9 cellular contexts compared by ENCODE assay signal in the genomic region with DNA sequence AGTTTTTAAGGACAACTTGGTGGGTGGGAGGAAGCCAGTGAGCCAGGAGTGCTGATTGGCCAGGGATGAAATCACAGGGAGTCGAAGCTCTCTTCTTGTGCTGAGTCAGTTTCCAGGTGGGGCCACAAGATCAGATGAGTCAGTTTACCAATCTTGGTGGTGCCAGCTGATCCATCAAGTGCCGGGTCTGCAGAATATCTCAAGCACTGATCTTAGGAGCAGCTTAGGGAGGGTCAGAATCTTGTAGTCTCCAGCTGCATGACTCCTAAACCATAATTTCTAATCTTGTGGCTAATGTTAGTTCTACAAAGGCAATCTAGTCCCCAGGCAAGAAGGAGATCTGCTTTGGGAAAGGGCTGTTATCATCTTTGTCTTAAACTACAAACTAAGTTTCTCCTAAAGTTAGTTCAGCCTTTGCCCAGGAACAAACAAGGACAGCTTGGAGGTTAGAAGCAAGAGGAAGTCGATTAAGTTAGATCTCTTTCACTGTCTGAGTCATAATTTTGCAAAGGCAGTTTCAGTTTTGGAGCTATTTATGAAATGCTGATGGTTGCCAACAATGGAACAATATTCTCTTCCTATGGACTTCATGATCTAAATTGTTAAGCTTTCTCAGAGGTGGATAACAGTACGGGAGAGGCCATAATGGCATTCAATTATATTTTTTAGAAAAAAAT. TPM values are rescaled to one million over a fixed set of nuclear protein-coding genes. Genes with fewer than 3 reads are reported as not detected.
A peak's percentile ranks its signal among the peaks of the same experiment; 100 is the strongest.
DNase-seq lines count a peak whose midpoint lies in the region; ATAC-seq and TF ChIP-seq lines count a peak whose summit lies in the region.
"Not testable (repeated sequence)": the region's sequence is repeated elsewhere in the genome, so short reads cannot be mapped to it uniquely, and the experiment has no call there.
"Had no signal": no experiment of that assay in that cellular context is flagged by ENCODE, and none has a peak within 500 bp of the region (broad histone marks: within the 10 kb centered on the region; RNA-seq: fewer than 3 reads in every experiment).

No MANE protein-coding gene starts in this region.

- not testable (repeated sequence) for H3K4me3 ChIP-seq in transverse colon

- H3K9me3 ChIP-seq in transverse colon: not testable (repeated sequence)

- DNase-seq in H4 (ENCODE audit: low spot score) (peak; percentile 25), RPMI8226 (peak; percentile 86), fibroblast of peridontal ligament (ENCODE audit: extremely low read depth) (peak; percentile 52), renal cortical epithelial cell (ENCODE audit: low read depth) (peak; percentile 7)
- DNase-seq in activated effector memory CD4-positive, alpha-beta T cell treated with anti-CD3 and anti-CD28 coated beads, Interleukin-2, amount 50 U/mL, for 16 hours: peak; percentile 74
- not testable (repeated sequence) for DNase-seq in transverse colon

- not testable (repeated sequence) for TF ChIP-seq EP300 in transverse colon (IDR thresholded peaks at IDR 0.05; ENCODE audit: low read depth)

- ATAC-seq in GM18520 (IDR thresholded peaks at IDR 0.05; ENCODE audit: unreplicated experiment) (peak; percentile 75), HG03460 (IDR thresholded peaks at IDR 0.05; ENCODE audit: unreplicated experiment) (peak; percentile 77)

- in situ Hi-C loops in transverse colon (cut with MboI; ENCODE audit: low pct_ligation_motif_present in 1 of 4, low pct_unique_long_range_greater_than_20kb in 1 of 4, low sequenced_read_pairs in 3 of 4): not testable (repeated sequence)

- not testable (repeated sequence) for H3K27me3 ChIP-seq in transverse colon

- not testable (repeated sequence) for TF ChIP-seq POLR2A in transverse colon (IDR thresholded peaks at IDR 0.05)

- peaks cover 0 to 12% (median 4%) of the 10 kb centered on the region in 4 donors for H3K4me1 ChIP-seq in transverse colon

- not testable (repeated sequence) for H3K36me3 ChIP-seq in transverse colon

- H3K27ac ChIP-seq in transverse colon: peak overlapping the region in 3 of 4 donors; percentile 51 to 55 (median 54)

- 31 to 32% methylated on average over 2 to 4 of the region's 4 CpGs for WGBS in transverse colon (ENCODE audit: low coverage in 1 of 2), 2 donors

- TF ChIP-seq CTCF in transverse colon (IDR thresholded peaks at IDR 0.05): not testable (repeated sequence)

- intact Hi-C loops in transverse colon (cut with DNase I; ENCODE audit: low total_unique reads): not testable (repeated sequence)

RNA-seq across cellular contexts. Expression of a gene that starts 26.2 kb away (rescaled TPM):
- total RNA-seq in H4 (2014; rRNA removed; shearing (Covaris generic)): not detected in 2 replicates
- not detected in 2 replicates for total RNA-seq in renal cortical epithelial cell
- total RNA-seq in transverse colon: not detected
- total RNA-seq: ascending aorta had no signal
